In genomic region chr9:37293664-37294524, GRCh38 we compare ENCODE assay signal across 8 cellular contexts.
DNase-seq lines count a peak whose midpoint lies in the region; ATAC-seq and TF ChIP-seq lines count a peak whose summit lies in the region.

No MANE protein-coding gene starts in this region.

- H3K27ac ChIP-seq in substantia nigra (ENCODE audit: low read depth, low read length, poor library complexity, severe bottlenecking) (no peak overlapping the region), aorta (ENCODE audit: low read depth in 1 of 2, low read length in 2 of 2) (no peak overlapping the region)

- intact Hi-C loops in aorta (cut with DNase I), result no loop called here

- H3K36me3 ChIP-seq in aorta (ENCODE audit: control insufficient read depth in 1 of 2, insufficient read depth in 2 of 2, low read length in 1 of 2), result no peaks in the 10 kb centered on the region

- no peak overlapping the region for H3K4me3 ChIP-seq in aorta (ENCODE audit: low read length in 2 of 2)

- ATAC-seq in GM18505 (IDR thresholded peaks at IDR 0.05; ENCODE audit: unreplicated experiment) (peak; percentile 64), GM21786 (IDR thresholded peaks at IDR 0.05; ENCODE audit: unreplicated experiment) (peak; percentile 58), aorta (ENCODE audit: low FRiP score) (no peak)

- WGBS in aorta, 2 donors, result 63 to 71% methylated on average over 3 of the region's 3 CpGs

- DNase-seq in NCI-H146 (lab: John Stamatoyannopoulos, UW), result peak; percentile 41
- peak; percentile 28 for DNase-seq in iris pigment epithelial cell (ENCODE audit: low read depth)
- no peak for DNase-seq in substantia nigra (lab: John Stamatoyannopoulos, UW)
- DNase-seq in activated CD4-positive, CD25-positive, alpha-beta regulatory T cell treated with anti-CD3 and anti-CD28 coated beads, Interleukin-2, amount 50 U/mL, for 72 hours, result no peak
- no peak for DNase-seq in mesenteric fat pad (ENCODE audit: low spot score)
- DNase-seq in aorta, result no peak

- no peaks in the 10 kb centered on the region for H3K4me1 ChIP-seq in aorta (ENCODE audit: control insufficient read depth in 1 of 2, insufficient read depth in 2 of 2, low read length in 2 of 2)

- H3K27me3 ChIP-seq in aorta (ENCODE audit: control insufficient read depth in 1 of 2, insufficient read depth in 2 of 2, low read length in 1 of 2), result no peaks in the 10 kb centered on the region

- TF ChIP-seq POLR2A in GM18505 (IDR thresholded peaks at IDR 0.05; ENCODE audit: borderline replicate concordance, extremely low read depth, insufficient read depth, insufficient read length), result no peak

- H3K9me3 ChIP-seq in aorta (ENCODE audit: control insufficient read depth, low read length), result no peaks in the 10 kb centered on the region

Comparison
In these comparisons a context has a peak if more than half of its experiments do, and no peak if none do; other contexts are left out.
1. DNase-seq: peak in NCI-H146 (single experiment) and iris pigment epithelial cell (single experiment); none in substantia nigra (0 of 49), activated CD4-positive, CD25-positive, alpha-beta regulatory T cell treated with anti-CD3 and anti-CD28 coated beads, Interleukin-2, amount 50 U/mL, for 72 hours (single experiment), mesenteric fat pad (single experiment) and aorta (0 of 2).